Comparison of ENCODE assay signal across 27 cellular contexts in the genomic region with DNA sequence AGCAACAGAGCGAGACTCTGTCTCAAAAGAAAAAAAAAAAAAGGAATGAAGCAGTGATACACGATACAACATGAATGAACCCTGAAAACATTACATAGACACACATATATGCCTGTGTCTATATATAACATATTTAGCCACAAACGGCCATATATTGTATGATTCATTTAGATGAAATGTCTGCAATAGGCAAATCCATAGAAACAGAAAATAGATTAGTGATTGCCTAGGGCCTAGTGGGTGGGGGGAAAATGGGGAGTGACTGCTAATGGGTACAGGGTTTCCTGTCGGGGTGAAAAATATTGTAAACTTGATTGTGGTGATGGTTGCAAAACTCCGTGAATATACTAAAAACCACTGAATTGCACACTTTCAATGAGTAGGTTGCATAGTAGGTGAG. TPM values are rescaled to one million over a fixed set of nuclear protein-coding genes. Genes with fewer than 3 reads are reported as not detected.
DNase-seq lines count a peak whose midpoint lies in the region; ATAC-seq, FAIRE-seq and TF ChIP-seq lines count a peak whose summit lies in the region.
"Had no signal": no experiment of that assay in that cellular context is flagged by ENCODE, and none has a peak within 500 bp of the region (broad histone marks: within the 10 kb centered on the region; RNA-seq: fewer than 3 reads in every experiment).

No MANE protein-coding gene starts in this region.

- H3K27me3 ChIP-seq in keratinocyte (ENCODE audit: control insufficient read depth, extremely low read depth, insufficient read depth, low read length) (no peaks in the 10 kb centered on the region), right lobe of liver (no peaks in the 10 kb centered on the region)
- H3K27me3 ChIP-seq: upper lobe of right lung had no signal

- H3K27me3 Mint-ChIP-seq in natural killer cell treated with Interleukin-12 subunit alpha and Interleukin-12 subunit beta and Interleukin-15 and Interleukin-18, amount 100 ng/mL, for 72 hours, result peaks cover 0 to 4% of the 10 kb centered on the region in 2 donors
- H3K27me3 Mint-ChIP-seq in natural killer cell (ENCODE audit: low read depth in 2 of 2), result no peaks in the 10 kb centered on the region

- H3K36me3 ChIP-seq in keratinocyte (ENCODE audit: control insufficient read depth in 2 of 2, extremely low read depth in 1 of 2, insufficient read depth in 2 of 2, low read length in 2 of 2) (no peaks in the 10 kb centered on the region), right lobe of liver (no peaks in the 10 kb centered on the region)
- H3K36me3 ChIP-seq: cardiac muscle cell, upper lobe of right lung had no signal

- H3K27ac ChIP-seq in keratinocyte (ENCODE audit: control insufficient read depth, insufficient read depth, low read length) (peak overlapping the region; percentile 47), right lobe of liver (no peak overlapping the region)
- H3K27ac ChIP-seq: cardiac muscle cell, GM23248, SK-N-MC, upper lobe of right lung had no signal

- no peak overlapping the region for H2AFZ ChIP-seq in keratinocyte (ENCODE audit: control insufficient read depth, low read length)
- H2AFZ ChIP-seq: GM23248 had no signal

- TF ChIP-seq POLR2A in right lobe of liver (IDR thresholded peaks at IDR 0.05), result no peak

- H3K4me1 ChIP-seq in keratinocyte (ENCODE audit: control insufficient read depth, extremely low read depth, insufficient read depth, low read length), result peaks cover 26% of the 10 kb centered on the region
- H3K4me1 ChIP-seq in right lobe of liver, result peaks cover 0 to 19% (median 6%) of the 10 kb centered on the region in 4 donors

- H3K9ac ChIP-seq in keratinocyte (ENCODE audit: control insufficient read depth, extremely low read depth, insufficient read depth, low read length), result peak overlapping the region; percentile 11
- H3K9ac ChIP-seq: GM23248 had no signal

- H3K79me2 ChIP-seq in keratinocyte (ENCODE audit: control insufficient read depth, insufficient read depth, low read length), result no peaks in the 10 kb centered on the region

- 49% methylated on average over 5 of the region's 5 CpGs for WGBS in right lobe of liver (ENCODE audit: insufficient coverage, low coverage, low lambda C conversion rate, missing lambda C conversion rate)

- H3K4me2 ChIP-seq in keratinocyte (ENCODE audit: control insufficient read depth, extremely low read depth, insufficient read depth, low read depth, low read length), result peak overlapping the region; percentile 15

- H3K4me3 ChIP-seq in keratinocyte (ENCODE audit: control insufficient read depth in 2 of 3, extremely low read depth in 1 of 3, insufficient read depth in 2 of 3, low read depth in 1 of 3, low read length in 3 of 3) (no peak overlapping the region), right lobe of liver (no peak overlapping the region)
- H3K4me3 ChIP-seq: cardiac muscle cell, GM23248, SK-N-MC, upper lobe of right lung had no signal

- H3K9me3 ChIP-seq in keratinocyte (ENCODE audit: control insufficient read depth, low read depth, low read length), result no peaks in the 10 kb centered on the region
- no peaks in the 10 kb centered on the region for H3K9me3 ChIP-seq in right lobe of liver
- H3K9me3 ChIP-seq: upper lobe of right lung had no signal

- no peaks in the 10 kb centered on the region for H4K20me1 ChIP-seq in keratinocyte (ENCODE audit: control insufficient read depth, extremely low read depth, insufficient read depth, low read length)

- FAIRE-seq in keratinocyte (lab: Jason Lieb, UNC), result peak; percentile 52
- FAIRE-seq: endometrium had no signal

- no peaks in the 10 kb centered on the region for H3K9me1 ChIP-seq in keratinocyte (ENCODE audit: control insufficient read depth, extremely low read depth, insufficient read depth, low read length)

- peak; percentile 61 for DNase-seq in SIG-M5 treated with dmso at 0.1 percent for 504 hours (lab: John Stamatoyannopoulos, UW; ENCODE audit: unreplicated experiment)
- DNase-seq in SIG-M5 (lab: John Stamatoyannopoulos, UW), result no peak
- no peak for DNase-seq in natural killer cell treated with Interleukin-12 subunit alpha and Interleukin-12 subunit beta and Interleukin-15 and Interleukin-18, amount 100 ng/mL, for 72 hours (ENCODE audit: low spot score)
- DNase-seq in natural killer cell, result no peak
- DNase-seq in RPMI7951 (ENCODE audit: low read depth), result peak; percentile 50
- peak; percentile 46 for DNase-seq in keratinocyte (ENCODE audit: low read depth, low spot score)
- DNase-seq in putamen (ENCODE audit: low spot score), result no peak
- no peak for DNase-seq in right lobe of liver
- DNase-seq: 8988T; activated B cell treated with CpG ODN at 0.5 μM for 24 hours; CD8-positive, alpha-beta memory T cell; cortex of kidney; DMS153; glutamatergic neuron; GM23248; KG1; mesenchymal stem cell; NCI-H1048; NCI-H187; NCI-H748 treated with DMSO at 0.1 percent for 48 hours; substantia nigra; T-helper 9 cell had no signal

- no peaks in the 10 kb centered on the region for H3K36me3 Mint-ChIP-seq in natural killer cell treated with Interleukin-12 subunit alpha and Interleukin-12 subunit beta and Interleukin-15 and Interleukin-18, amount 100 ng/mL, for 72 hours
- H3K36me3 Mint-ChIP-seq in natural killer cell, result no peaks in the 10 kb centered on the region
- H3K36me3 Mint-ChIP-seq: CD8-positive, alpha-beta memory T cell had no signal

- H3K27ac Mint-ChIP-seq in natural killer cell treated with Interleukin-12 subunit alpha and Interleukin-12 subunit beta and Interleukin-15 and Interleukin-18, amount 100 ng/mL, for 72 hours, result peak overlapping the region in 1 of 2 donors; percentile 50
- H3K27ac Mint-ChIP-seq in natural killer cell, result no peak overlapping the region
- H3K27ac Mint-ChIP-seq: activated B cell treated with CpG ODN at 0.5 μM for 24 hours; activated T-helper 2 cell treated with anti-CD3 and anti-CD28 coated beads, Interferon-gamma antibody, Interleukin-2, Interleukin-4, amounts not matched to agents 10 μg/mL and 5 μg/mL and 100 μg/mL, durations not matched to agents 14 hours and 24 hours and 36 hours had no signal

- dilution Hi-C loops in keratinocyte (cut with MboI; ENCODE audit: extremely low pct_ligation_motif_present, low sequenced_read_pairs), result no loop called here

- no peak overlapping the region for H3K4me3 Mint-ChIP-seq in natural killer cell treated with Interleukin-12 subunit alpha and Interleukin-12 subunit beta and Interleukin-15 and Interleukin-18, amount 100 ng/mL, for 72 hours
- H3K4me3 Mint-ChIP-seq in natural killer cell, result no peak overlapping the region
- H3K4me3 Mint-ChIP-seq: activated B cell treated with CpG ODN at 0.5 μM for 24 hours; CD8-positive, alpha-beta memory T cell had no signal

- H3K9me3 Mint-ChIP-seq in natural killer cell treated with Interleukin-12 subunit alpha and Interleukin-12 subunit beta and Interleukin-15 and Interleukin-18, amount 100 ng/mL, for 72 hours, result no peaks in the 10 kb centered on the region
- no peaks in the 10 kb centered on the region for H3K9me3 Mint-ChIP-seq in natural killer cell
- H3K9me3 Mint-ChIP-seq: activated B cell treated with CpG ODN at 0.5 μM for 24 hours; activated T-helper 2 cell treated with anti-CD3 and anti-CD28 coated beads, Interferon-gamma antibody, Interleukin-2, Interleukin-4, amounts not matched to agents 10 μg/mL and 5 μg/mL and 100 μg/mL, durations not matched to agents 14 hours and 24 hours and 36 hours; CD8-positive, alpha-beta memory T cell had no signal

- intact Hi-C loops in natural killer cell (cut with micrococcal nuclease), result no loop called here
- intact Hi-C loops in right lobe of liver (cut with DNase I), result no loop called here

- TF ChIP-seq CTCF in natural killer cell (IDR thresholded peaks at IDR 0.05) (no peak), keratinocyte (optimal IDR thresholded peaks at IDR 0.05 in 1 of 3, IDR thresholded peaks at IDR 0.05 in 1 of 3, conservative IDR thresholded peaks at IDR 0.05 in 1 of 3; ENCODE audit: extremely low read depth in 1 of 3, insufficient read depth in 2 of 3, low read length in 3 of 3) (no peak), right lobe of liver (IDR thresholded peaks at IDR 0.05) (no peak)

- peak; percentile 47 to 88 for ATAC-seq in natural killer cell treated with Interleukin-12 subunit alpha and Interleukin-12 subunit beta and Interleukin-15 and Interleukin-18, amount 100 ng/mL, for 72 hours
- ATAC-seq in natural killer cell (no peak), right lobe of liver (no peak)
- ATAC-seq: upper lobe of right lung had no signal

- H3K4me1 Mint-ChIP-seq in natural killer cell treated with Interleukin-12 subunit alpha and Interleukin-12 subunit beta and Interleukin-15 and Interleukin-18, amount 100 ng/mL, for 72 hours (ENCODE audit: low read depth in 2 of 2), result peaks cover 3 to 23% of the 10 kb centered on the region in 2 donors
- H3K4me1 Mint-ChIP-seq in natural killer cell, result no peaks in the 10 kb centered on the region
- H3K4me1 Mint-ChIP-seq: activated B cell treated with CpG ODN at 0.5 μM for 24 hours had no signal

RNA-seq across cellular contexts. Expression of a gene that starts 6.0 kb away (rescaled TPM):
- 10 to 100 TPM; 14.1 to 15.1 TPM for total RNA-seq in natural killer cell treated with Interleukin-12 subunit alpha and Interleukin-12 subunit beta and Interleukin-15 and Interleukin-18, amount 100 ng/mL, for 72 hours
- total RNA-seq in natural killer cell, result 10 to 100 TPM; 24.3 to 37.1 (median 31.2) TPM
- total RNA-seq in RPMI7951 (2014; rRNA removed; shearing (Covaris generic)), result 8.4 and 10.2 TPM in 2 replicates
- 3.3 to 4.5 TPM (median 4.4 TPM) in 3 replicates for polyA plus RNA-seq in keratinocyte
- 1.2 TPM for polyA plus RNA-seq in keratinocyte (2011; ENCODE audit: low read depth)
- 2.1 TPM in 2 replicates for polyA plus RNA-seq in keratinocyte (2011; cell fraction: cytosol; rRNA removed)
- 13.8 and 18.0 TPM in 2 replicates for polyA plus RNA-seq in keratinocyte (2011; cell fraction: nucleus; rRNA removed)
- 4.2 and 5.5 TPM in 2 replicates for polyA plus RNA-seq in keratinocyte (2012; ENCODE audit: low replicate concordance)
- 4.9 to 10.6 TPM (median 6.0 TPM) in 3 replicates for polyA minus RNA-seq in keratinocyte
- polyA minus RNA-seq in keratinocyte (2011; cell fraction: cytosol; rRNA and poly(A)+ RNA removed), result 4.6 TPM
- polyA minus RNA-seq in keratinocyte (2011; cell fraction: nucleus; rRNA and poly(A)+ RNA removed), result 12.8 and 18.5 TPM in 2 replicates
- total RNA-seq in right lobe of liver, result 100 to 1,000 TPM; 102 to 158 (median 120) TPM

Comparison
In these comparisons a context has a peak if more than half of its experiments do, and no peak if none do; other contexts are left out.
1. DNase-seq: peak in SIG-M5 treated with dmso at 0.1 percent for 504 hours (single experiment), RPMI7951 (single experiment) and keratinocyte (single experiment); none in SIG-M5 (single experiment), natural killer cell treated with Interleukin-12 subunit alpha and Interleukin-12 subunit beta and Interleukin-15 and Interleukin-18, amount 100 ng/mL, for 72 hours (single experiment), natural killer cell (single experiment), putamen (single experiment) and right lobe of liver (0 of 3).
2. ATAC-seq: peak in natural killer cell treated with Interleukin-12 subunit alpha and Interleukin-12 subunit beta and Interleukin-15 and Interleukin-18, amount 100 ng/mL, for 72 hours (2 of 2); none in natural killer cell (0 of 3) and right lobe of liver (0 of 4).